Comparison of ENCODE assay signal across 15 cellular contexts in genomic region chr2:201883559-201883958, GRCh38.
A peak's percentile ranks its signal among the peaks of the same experiment; 100 is the strongest.
DNase-seq lines count a peak whose midpoint lies in the region; ATAC-seq and TF ChIP-seq lines count a peak whose summit lies in the region.
"Had no signal": no experiment of that assay in that cellular context is flagged by ENCODE, and none has a peak within 500 bp of the region (broad histone marks: within the 10 kb centered on the region; RNA-seq: fewer than 3 reads in every experiment).

No MANE protein-coding gene starts in this region.

- peak; percentile 15 for DNase-seq in DMS 273 treated with DMSO at 0.1 percent for 48 hours (lab: John Stamatoyannopoulos, UW)
- peak; percentile 71 for DNase-seq in NCI-H524 treated with DMSO at 0.1 percent for 48 hours (lab: John Stamatoyannopoulos, UW)
- DNase-seq in glomerular visceral epithelial cell (ENCODE audit: extremely low spot score), result peak; percentile 23
- DNase-seq in progenitor cell of endocrine pancreas (ENCODE audit: low spot score, unreplicated experiment), result no peak
- DNase-seq in GM19240 (ENCODE audit: insufficient read length, low spot score), result no peak
- DNase-seq in activated gamma-delta T cell (lab: John Stamatoyannopoulos, UW), result no peak
- no peak for DNase-seq in NCI-H1105 treated with DMSO at 0.1 percent for 48 hours (lab: John Stamatoyannopoulos, UW)
- DNase-seq: activated CD8-positive, alpha-beta T cell treated with anti-CD3 and anti-CD28 coated beads, Interleukin-2, amount 10 ng/mL, durations not matched to agents 7 days and 5 days; effector memory CD8-positive, alpha-beta T cell; MG63; naive thymus-derived CD4-positive, alpha-beta T cell; NCI-H748 treated with DMSO at 0.1 percent for 48 hours had no signal

- H3K27ac Mint-ChIP-seq in progenitor cell of endocrine pancreas, result peak overlapping the region; percentile 84
- H3K27ac Mint-ChIP-seq: activated CD8-positive, alpha-beta T cell treated with anti-CD3 and anti-CD28 coated beads, Interleukin-2, amount 10 ng/mL, durations not matched to agents 7 days and 5 days; effector memory CD8-positive, alpha-beta T cell; naive thymus-derived CD4-positive, alpha-beta T cell had no signal

- H3K36me3 Mint-ChIP-seq in progenitor cell of endocrine pancreas (ENCODE audit: insufficient read depth), result no peaks in the 10 kb centered on the region
- H3K36me3 Mint-ChIP-seq: naive thymus-derived CD4-positive, alpha-beta T cell had no signal

- H3K4me3 Mint-ChIP-seq in progenitor cell of endocrine pancreas (ENCODE audit: low read depth), result no peak overlapping the region
- H3K4me3 Mint-ChIP-seq: activated CD8-positive, alpha-beta T cell treated with anti-CD3 and anti-CD28 coated beads, Interleukin-2, amount 10 ng/mL, durations not matched to agents 7 days and 5 days; central memory CD8-positive, alpha-beta T cell; effector memory CD8-positive, alpha-beta T cell; naive thymus-derived CD4-positive, alpha-beta T cell had no signal

- no peaks in the 10 kb centered on the region for H3K27me3 Mint-ChIP-seq in progenitor cell of endocrine pancreas

- ATAC-seq in GM19023 (IDR thresholded peaks at IDR 0.05; ENCODE audit: unreplicated experiment), result no peak
- ATAC-seq: activated CD8-positive, alpha-beta T cell treated with anti-CD3 and anti-CD28 coated beads, Interleukin-2, amount 10 ng/mL, durations not matched to agents 7 days and 5 days; effector memory CD8-positive, alpha-beta T cell; HepG2; naive thymus-derived CD4-positive, alpha-beta T cell had no signal

- TF ChIP-seq CTCF in progenitor cell of endocrine pancreas (IDR thresholded peaks at IDR 0.05; ENCODE audit: unreplicated experiment), result no peak

- H3K9me3 Mint-ChIP-seq in progenitor cell of endocrine pancreas (ENCODE audit: low read depth), result no peaks in the 10 kb centered on the region
- H3K9me3 Mint-ChIP-seq: central memory CD8-positive, alpha-beta T cell; effector memory CD8-positive, alpha-beta T cell had no signal

- H3K4me1 Mint-ChIP-seq in progenitor cell of endocrine pancreas (ENCODE audit: low read depth), result peaks cover 55% of the 10 kb centered on the region

Comparison
In these comparisons a context has a peak if more than half of its experiments do, and no peak if none do; other contexts are left out.
1. DNase-seq: peak in DMS 273 treated with DMSO at 0.1 percent for 48 hours (single experiment), NCI-H524 treated with DMSO at 0.1 percent for 48 hours (single experiment) and glomerular visceral epithelial cell (single experiment); none in progenitor cell of endocrine pancreas (single experiment), GM19240 (single experiment), activated gamma-delta T cell (single experiment) and NCI-H1105 treated with DMSO at 0.1 percent for 48 hours (single experiment).